16 cellular contexts compared by ENCODE assay signal in genomic region chr5:146813346-146813745, GRCh38.
"Had no signal": no experiment of that assay in that cellular context is flagged by ENCODE, and none has a peak within 500 bp of the region (broad histone marks: within the 10 kb centered on the region; RNA-seq: fewer than 3 reads in every experiment).

No MANE protein-coding gene starts in this region.

- ATAC-seq: gastroesophageal sphincter; stimulated activated naive CD8-positive, alpha-beta T cell treated with anti-CD3 and anti-CD28 coated beads, Interleukin-15, Interleukin-2, amounts not matched to agents 100 U/mL and 50 U/mL, for 24 hours; WTC11 had no signal

- H3K36me3 Mint-ChIP-seq: activated naive CD4-positive, alpha-beta T cell treated with anti-CD3 and anti-CD28 coated beads, Interleukin-2, amount 10 ng/mL, durations not matched to agents 7 days and 5 days had no signal

- H3K9me3 Mint-ChIP-seq: activated naive CD4-positive, alpha-beta T cell treated with anti-CD3 and anti-CD28 coated beads, Interleukin-2, amount 10 ng/mL, durations not matched to agents 7 days and 5 days; activated T-helper 2 cell treated with anti-CD3 and anti-CD28 coated beads, Interferon-gamma antibody, Interleukin-2, Interleukin-4, amounts not matched to agents 10 μg/mL and 5 μg/mL and 100 μg/mL, durations not matched to agents 14 hours and 24 hours and 36 hours had no signal

- DNase-seq: activated CD4-positive, alpha-beta T cell treated with anti-CD3 and anti-CD28 coated beads, Interleukin-2, amount 50 U/mL, for 1 hour; activated naive CD4-positive, alpha-beta T cell treated with anti-CD3 and anti-CD28 coated beads, Interleukin-2, amount 10 ng/mL, durations not matched to agents 7 days and 5 days; activated T-cell treated with anti-CD3 and anti-CD28 coated beads for 4 hours; caudate nucleus; cortex of kidney; effector CD8-positive, alpha-beta T cell; left ventricle myocardium inferior; mesenchymal stem cell; ovary; sigmoid colon; stimulated activated CD4-positive, alpha-beta T cell treated with anti-CD3 and anti-CD28 coated beads, Interleukin-12 subunit alpha, Interleukin-12 subunit beta, amount 100 ng/mL, for 4 hours; stimulated activated naive CD8-positive, alpha-beta T cell treated with anti-CD3 and anti-CD28 coated beads, Interleukin-15, Interleukin-2, amounts not matched to agents 100 U/mL and 50 U/mL, for 24 hours; upper lobe of left lung had no signal

- H3K4me3 Mint-ChIP-seq: activated naive CD4-positive, alpha-beta T cell treated with anti-CD3 and anti-CD28 coated beads, Interleukin-2, amount 10 ng/mL, durations not matched to agents 7 days and 5 days; WTC11 had no signal

- H3K27me3 Mint-ChIP-seq: activated naive CD4-positive, alpha-beta T cell treated with anti-CD3 and anti-CD28 coated beads, Interleukin-2, amount 10 ng/mL, durations not matched to agents 7 days and 5 days had no signal

- H3K27ac Mint-ChIP-seq: activated naive CD4-positive, alpha-beta T cell treated with anti-CD3 and anti-CD28 coated beads, Interleukin-2, amount 10 ng/mL, durations not matched to agents 7 days and 5 days; activated T-helper 2 cell treated with anti-CD3 and anti-CD28 coated beads, Interferon-gamma antibody, Interleukin-2, Interleukin-4, amounts not matched to agents 10 μg/mL and 5 μg/mL and 100 μg/mL, durations not matched to agents 14 hours and 24 hours and 36 hours; WTC11 had no signal
